Comparison of ENCODE assay signal across 16 cellular contexts in the genomic region with DNA sequence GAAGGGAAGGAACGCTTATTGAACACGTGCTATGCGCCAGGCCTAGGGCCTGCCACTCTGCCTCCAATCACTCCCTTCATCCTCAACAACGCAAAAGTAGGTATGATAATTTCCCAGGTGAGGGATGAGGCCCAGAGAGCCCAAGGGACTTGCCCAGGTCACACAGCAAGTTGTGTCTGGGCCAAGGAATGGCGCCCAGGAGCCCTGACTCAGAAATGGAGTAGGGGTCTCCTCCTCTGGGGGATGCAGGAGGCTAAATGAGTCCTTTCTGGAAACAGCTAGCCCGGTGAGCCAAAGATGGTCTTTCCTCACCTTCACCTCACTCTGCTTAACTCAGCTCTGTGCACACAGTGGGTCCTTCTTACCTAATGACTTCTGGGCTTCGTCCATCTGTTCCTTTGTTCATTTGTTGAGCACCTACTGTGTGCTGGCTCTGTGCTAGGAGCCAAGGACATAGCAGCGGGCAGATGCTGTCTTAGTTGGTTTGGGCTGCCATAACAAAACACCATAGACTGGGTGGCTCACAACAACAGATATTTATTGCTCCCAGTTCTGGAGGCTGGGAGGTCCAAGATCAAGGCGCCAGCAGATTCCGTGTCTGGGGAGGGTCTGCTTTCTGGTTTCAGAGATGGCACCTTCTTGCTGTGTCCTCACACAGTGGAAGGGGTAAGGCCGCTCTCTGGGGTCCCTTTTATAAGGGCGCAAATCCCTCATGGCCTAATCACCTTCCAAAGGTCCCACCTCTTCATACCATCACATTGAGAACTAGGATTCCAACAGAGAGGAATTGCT. TPM values are rescaled to one million over a fixed set of nuclear protein-coding genes. Genes with fewer than 3 reads are reported as not detected.
DNase-seq lines count a peak whose midpoint lies in the region; ATAC-seq, FAIRE-seq and TF ChIP-seq lines count a peak whose summit lies in the region.
"Had no signal": no experiment of that assay in that cellular context is flagged by ENCODE, and none has a peak within 500 bp of the region (broad histone marks: within the 10 kb centered on the region; RNA-seq: fewer than 3 reads in every experiment).

No MANE protein-coding gene starts in this region.

- no peak overlapping the region for H4K5ac ChIP-seq in H1 (ENCODE audit: insufficient read length, low read depth, low read length)

- H4K8ac ChIP-seq in H1 (ENCODE audit: extremely low read depth, insufficient read depth, low read length), result no peak overlapping the region

- H3K9ac ChIP-seq in H1 (replicated peaks in 1 of 4; ENCODE audit: extremely low read depth in 1 of 4, low read depth in 3 of 4, low read length in 3 of 4), result no peak overlapping the region
- H3K9ac ChIP-seq: BLaER1 treated with 17β-estradiol and CSF1 and Interleukin-3, amounts not matched to agents 10 nM and 100 nM; GM23248 had no signal

- no peak overlapping the region for H3K56ac ChIP-seq in H1 (replicated peaks; ENCODE audit: insufficient read length, low read depth, low read length)

- H3K23ac ChIP-seq in H1 (ENCODE audit: insufficient read length), result no peak overlapping the region

- H2BK120ac ChIP-seq in H1 (replicated peaks; ENCODE audit: low read depth, low read length), result no peak overlapping the region

- TF ChIP-seq CTCF in H1 (IDR thresholded peaks at IDR 0.05; ENCODE audit: control extremely low read depth in 1 of 3, insufficient read depth in 1 of 3, low read depth in 1 of 3, low read length in 3 of 3), result no peak
- no peak for TF ChIP-seq CTCF in upper lobe of right lung (IDR thresholded peaks at IDR 0.05)

- H3K27ac ChIP-seq in H1 (ENCODE audit: low read depth, low read length), result no peak overlapping the region
- no peak overlapping the region for H3K27ac ChIP-seq in upper lobe of right lung
- H3K27ac ChIP-seq: BLaER1 treated with 17β-estradiol and CSF1 and Interleukin-3, amounts not matched to agents 10 nM and 100 nM; GM23248 had no signal

- H3K36me3 Mint-ChIP-seq in activated CD4-positive, alpha-beta T cell treated with anti-CD3 and anti-CD28 coated beads, Interleukin-2, amount 10 ng/mL, durations not matched to agents 24 days and 14 days (ENCODE audit: low read depth), result no peaks in the 10 kb centered on the region
- H3K36me3 Mint-ChIP-seq: CD4-positive, CD25-positive, alpha-beta regulatory T cell had no signal

- H3K36me3 ChIP-seq in H1 (ENCODE audit: control insufficient read depth in 2 of 4, insufficient read depth in 4 of 4, low read length in 3 of 4) (no peaks in the 10 kb centered on the region), upper lobe of right lung (no peaks in the 10 kb centered on the region)
- H3K36me3 ChIP-seq: BLaER1 treated with 17β-estradiol and CSF1 and Interleukin-3, amounts not matched to agents 10 nM and 100 nM had no signal

- no peaks in the 10 kb centered on the region for H3K79me2 ChIP-seq in H1 (ENCODE audit: control insufficient read depth in 1 of 2, insufficient read depth in 2 of 2, low read length in 2 of 2)

- H2BK12ac ChIP-seq in H1 (ENCODE audit: low read depth, low read length), result no peak overlapping the region

- H3K4me1 Mint-ChIP-seq in activated CD4-positive, alpha-beta T cell treated with anti-CD3 and anti-CD28 coated beads, Interleukin-2, amount 10 ng/mL, durations not matched to agents 24 days and 14 days, result no peaks in the 10 kb centered on the region
- H3K4me1 Mint-ChIP-seq: CD4-positive, CD25-positive, alpha-beta regulatory T cell had no signal

- H3K9me3 Mint-ChIP-seq in activated CD4-positive, alpha-beta T cell treated with anti-CD3 and anti-CD28 coated beads, Interleukin-2, amount 10 ng/mL, durations not matched to agents 24 days and 14 days, result peaks cover 5% of the 10 kb centered on the region

- no peak for TF ChIP-seq POLR2A in H1 (IDR thresholded peaks at IDR 0.05; ENCODE audit: control extremely low read depth in 1 of 2, low read depth in 2 of 2, low read length in 2 of 2)

- CTCF ChIA-PET in H1 (lab: Charles Lee; ENCODE audit: partially characterized antibody), result interaction anchor here (0.6 to 2.3 kb wide), 7 partner anchors 11 to 135 kb away, joined by 3 to 11 read pairs (median 3); a partner anchor contains a TSS

- TF ChIP-seq RAD21 in H1 (IDR thresholded peaks at IDR 0.05 in 1 of 2, conservative IDR thresholded peaks at IDR 0.05 in 1 of 2; ENCODE audit: low read depth in 2 of 2, low read length in 2 of 2), result no peak

- H3K27me3 ChIP-seq in H1 (replicated peaks in 1 of 4; ENCODE audit: control insufficient read depth in 3 of 4, extremely low read depth in 1 of 4, insufficient read depth in 3 of 4, low read length in 3 of 4), result no peaks in the 10 kb centered on the region; a peak in 1 of 7 replicates
- H3K27me3 ChIP-seq in upper lobe of right lung, result no peaks in the 10 kb centered on the region
- H3K27me3 ChIP-seq: BLaER1 treated with 17β-estradiol and CSF1 and Interleukin-3, amounts not matched to agents 10 nM and 100 nM had no signal

- H4K20me1 ChIP-seq in H1 (replicated peaks in 1 of 2; ENCODE audit: control insufficient read depth in 1 of 2, insufficient read depth in 2 of 2, low read length in 2 of 2), result no peaks in the 10 kb centered on the region
- H4K20me1 ChIP-seq: BLaER1 treated with 17β-estradiol and CSF1 and Interleukin-3, amounts not matched to agents 10 nM and 100 nM had no signal

- 96% methylated on average over 12 of the region's 12 CpGs; no CpG with 5 or more reads in 1 of the 2 experiments for WGBS in H1 (ENCODE audit: extremely low coverage in 1 of 2, insufficient coverage in 1 of 2, insufficient read length in 1 of 2, insufficient replicate concordance in 2 of 2, low coverage in 1 of 2, low lambda C conversion rate in 2 of 2, missing lambda C conversion rate in 1 of 2), 2 experiments

- H2BK5ac ChIP-seq in H1 (ENCODE audit: low read depth, low read length), result no peak overlapping the region

- H3K9me3 ChIP-seq in H1 (ENCODE audit: insufficient read depth in 2 of 2, low read depth in 1 of 2, low read length in 1 of 2), result no peaks in the 10 kb centered on the region
- H3K9me3 ChIP-seq in upper lobe of right lung, result no peaks in the 10 kb centered on the region

- TF ChIP-seq EP300 in H1 (IDR thresholded peaks at IDR 0.05; ENCODE audit: borderline replicate concordance in 1 of 2, low read depth in 2 of 2, low read length in 2 of 2), result no peak

- H2BK15ac ChIP-seq in H1 (ENCODE audit: low read length), result no peak overlapping the region

- no peak overlapping the region for H3K4me3 Mint-ChIP-seq in activated CD4-positive, alpha-beta T cell treated with anti-CD3 and anti-CD28 coated beads, Interleukin-2, amount 10 ng/mL, durations not matched to agents 24 days and 14 days
- H3K4me3 Mint-ChIP-seq: CD4-positive, CD25-positive, alpha-beta regulatory T cell; H9; HFFc6 had no signal

- no peak overlapping the region for H3K14ac ChIP-seq in H1 (ENCODE audit: insufficient read length)

- intact Hi-C loops in cardiac septum (cut with DNase I) (no loop called here), left cardiac atrium (cut with DNase I) (no loop called here), posterior vena cava (cut with DNase I) (no loop called here), upper lobe of right lung (cut with DNase I) (no loop called here)
- intact Hi-C loops in activated CD4-positive, alpha-beta T cell treated with anti-CD3 and anti-CD28 coated beads, Interleukin-2, amount 10 ng/mL, durations not matched to agents 24 days and 14 days (cut with micrococcal nuclease), result no loop called here

- no peak overlapping the region for H4K91ac ChIP-seq in H1 (replicated peaks; ENCODE audit: insufficient read length, low read length)

- no peak overlapping the region for H3K4ac ChIP-seq in H1 (replicated peaks; ENCODE audit: insufficient read length, low read depth, low read length)

- no peaks in the 10 kb centered on the region for H3K79me1 ChIP-seq in H1 (ENCODE audit: low read depth, low read length)

- ATAC-seq in left cardiac atrium, result no peak
- no peak for ATAC-seq in upper lobe of right lung

- FAIRE-seq in H1 (lab: Jason Lieb, UNC), result no peak

- H3K23me2 ChIP-seq in H1 (ENCODE audit: low read depth, low read length), result no peaks in the 10 kb centered on the region

- no peak overlapping the region for H3K4me2 ChIP-seq in H1 (ENCODE audit: insufficient read depth in 1 of 2, low read depth in 2 of 2, low read length in 2 of 2)
- H3K4me2 ChIP-seq: BLaER1 treated with 17β-estradiol and CSF1 and Interleukin-3, amounts not matched to agents 10 nM and 100 nM had no signal

- H3K4me3 ChIP-seq in H1 (ENCODE audit: extremely low read depth in 1 of 4, insufficient read depth in 2 of 4, low read depth in 3 of 4, low read length in 4 of 4), result no peak overlapping the region
- no peak overlapping the region for H3K4me3 ChIP-seq in upper lobe of right lung
- H3K4me3 ChIP-seq: BLaER1 treated with 17β-estradiol and CSF1 and Interleukin-3, amounts not matched to agents 10 nM and 100 nM; GM23248 had no signal

- H2AFZ ChIP-seq in H1 (ENCODE audit: low read length), result no peak overlapping the region
- H2AFZ ChIP-seq: GM23248 had no signal

- no peak overlapping the region for H3K27ac Mint-ChIP-seq in activated CD4-positive, alpha-beta T cell treated with anti-CD3 and anti-CD28 coated beads, Interleukin-2, amount 10 ng/mL, durations not matched to agents 24 days and 14 days
- H3K27ac Mint-ChIP-seq: CD4-positive, CD25-positive, alpha-beta regulatory T cell; H9; HFFc6 had no signal

- H3K18ac ChIP-seq in H1 (ENCODE audit: extremely low read depth, low read length), result no peak overlapping the region

- POLR2A ChIA-PET in H1 (lab: Charles Lee; ENCODE audit: partially characterized antibody), result interaction anchor here (0.7 kb wide), 1 partner anchor 30 kb away, joined by 5 read pairs; no protein-coding TSS in a partner anchor

- no peak overlapping the region for H2BK20ac ChIP-seq in H1 (ENCODE audit: low read length)

- peaks cover 5% of the 10 kb centered on the region for H3K27me3 Mint-ChIP-seq in activated CD4-positive, alpha-beta T cell treated with anti-CD3 and anti-CD28 coated beads, Interleukin-2, amount 10 ng/mL, durations not matched to agents 24 days and 14 days

- H3K4me1 ChIP-seq in H1 (replicated peaks in 1 of 4; ENCODE audit: control insufficient read depth in 3 of 4, insufficient read depth in 4 of 4, low read length in 3 of 4) (peaks cover 0 to 8% (median 0%) of the 10 kb centered on the region in 4 experiments; a peak in 5 of 7 replicates), upper lobe of right lung (no peaks in the 10 kb centered on the region)

- peak; percentile 53 for DNase-seq in cardiac septum (ENCODE audit: low spot score)
- no peak for DNase-seq in left cardiac atrium
- no peak for DNase-seq in H1 (ENCODE audit: low read depth in 1 of 2, low spot score in 2 of 2)
- peak; percentile 26 for DNase-seq in posterior vena cava (ENCODE audit: low spot score)
- peak; percentile 39 for DNase-seq in upper lobe of right lung
- DNase-seq in activated CD4-positive, alpha-beta T cell treated with anti-CD3 and anti-CD28 coated beads, Interleukin-2, amount 10 ng/mL, durations not matched to agents 24 days and 14 days, result no peak
- DNase-seq in NCI-H446 (lab: John Stamatoyannopoulos, UW), result no peak
- DNase-seq in kidney glomerular epithelial cell (lab: John Stamatoyannopoulos, UW), result no peak
- DNase-seq: ACHN; CD4-positive, CD25-positive, alpha-beta regulatory T cell; DMS53; GF-D8; GM23248; H9; HFFc6 had no signal

- 0 out of 2 replicates have a peak overlapping the region, but pooled peaks have one; percentile 55 for H2AK5ac ChIP-seq in H1 (ENCODE audit: low read depth, low read length)

RNA-seq across cellular contexts. Expression of a gene that starts 22.3 kb away (rescaled TPM):
- total RNA-seq in cardiac septum (19.7 TPM), left cardiac atrium (10 to 100 TPM; 20.6 to 33.6 TPM), posterior vena cava (10 to 100 TPM; 32.9 to 38.6 TPM), upper lobe of right lung (25.0 TPM)
- 5.7 and 6.1 TPM in 2 replicates for total RNA-seq in H1 (2021; fragmentation: NEBNext Ultra II Directional; extraction: Animal tissue kit (Norgen Biotek cat#: 25700))
- polyA plus RNA-seq in H1 (2011; rRNA removed), result 3.3 and 5.4 TPM in 2 replicates
- 4.8 TPM for polyA plus RNA-seq in H1 (2011; cell fraction: cytosol; rRNA removed)
- 15.7 TPM for polyA plus RNA-seq in H1 (2011; cell fraction: nucleus; rRNA removed)
- 4.5 to 5.3 TPM (median 4.5 TPM) in 4 replicates for polyA plus RNA-seq in H1 (2012, experiment 1 of 2)
- 4.2 TPM for polyA plus RNA-seq in H1 (2012, experiment 2 of 2)
- 2.9 TPM for polyA plus RNA-seq in H1 (2013, experiment 1 of 2)
- polyA plus RNA-seq in H1 (2013, experiment 2 of 2), result 2.8 TPM
- 3.9 and 4.0 TPM in 2 replicates for polyA minus RNA-seq in H1 (2011; rRNA and poly(A)+ RNA removed)
- polyA minus RNA-seq in H1 (2011; cell fraction: cytosol; rRNA and poly(A)+ RNA removed), result 5.5 TPM
- polyA minus RNA-seq in H1 (2011; cell fraction: nucleus; rRNA and poly(A)+ RNA removed), result 4.4 TPM
- 0.05 and 0.31 TPM in 2 replicates for total RNA-seq in activated CD4-positive, alpha-beta T cell treated with anti-CD3 and anti-CD28 coated beads, Interleukin-2, amount 10 ng/mL, durations not matched to agents 24 days and 14 days
- polyA plus RNA-seq: CD4-positive, CD25-positive, alpha-beta regulatory T cell had no signal

Comparison
In these comparisons a context has a peak if more than half of its experiments do, and no peak if none do; other contexts are left out.
1. DNase-seq: peak in cardiac septum (single experiment), posterior vena cava (single experiment) and upper lobe of right lung (single experiment); none in left cardiac atrium (single experiment), H1 (0 of 2), activated CD4-positive, alpha-beta T cell treated with anti-CD3 and anti-CD28 coated beads, Interleukin-2, amount 10 ng/mL, durations not matched to agents 24 days and 14 days (single experiment), NCI-H446 (0 of 2) and kidney glomerular epithelial cell (single experiment).